14 cellular contexts compared by ENCODE assay signal in genomic region chr11:47786373-47786772, GRCh38. TPM values are rescaled to one million over a fixed set of nuclear protein-coding genes. Genes with fewer than 3 reads are reported as not detected.
DNase-seq lines count a peak whose midpoint lies in the region; ATAC-seq and TF ChIP-seq lines count a peak whose summit lies in the region.
"Had no signal": no experiment of that assay in that cellular context is flagged by ENCODE, and none has a peak within 500 bp of the region (broad histone marks: within the 10 kb centered on the region; RNA-seq: fewer than 3 reads in every experiment).

No MANE protein-coding gene starts in this region.

- DNase-seq in Right ventricle myocardium inferior (ENCODE audit: missing footprints) (peak; percentile 76), cardiac septum (ENCODE audit: low spot score) (no peak), NCI-H2196 treated with DMSO at 0.1 percent for 48 hours (lab: John Stamatoyannopoulos, UW; ENCODE audit: unreplicated experiment) (peak; percentile 41), fibroblast of mammary gland (ENCODE audit: low read depth) (peak; percentile 72), NCI-H748 treated with DMSO at 0.1 percent for 48 hours (lab: John Stamatoyannopoulos, UW) (no peak), DMS153 (lab: John Stamatoyannopoulos, UW) (no peak)
- no peak for DNase-seq in activated effector memory CD4-positive, alpha-beta T cell treated with Interleukin-2 at 50 U/mL for 16 hours
- DNase-seq: activated CD4-positive, alpha-beta T cell treated with anti-CD3 and anti-CD28 coated beads for 36 hours; effector memory CD4-positive, alpha-beta T cell; naive thymus-derived CD4-positive, alpha-beta T cell; NCI-H226; stimulated activated CD4-positive, alpha-beta T cell treated with anti-CD3 and anti-CD28 coated beads, Interleukin-2, amount 100 ng/mL, for 48 hours; stimulated activated naive B cell treated with anti-CD40 and anti-IgM and Interleukin-4, amounts not matched to agents 10 μg/mL and 1 μg/mL and 100 μg/mL, for 72 hours had no signal

- H3K4me3 ChIP-seq in fibroblast of mammary gland (ENCODE audit: control insufficient read depth, low read depth, low read length): no peak overlapping the region

- no peaks in the 10 kb centered on the region for H3K9me3 Mint-ChIP-seq in stimulated activated memory B cell treated with anti-CD40 and anti-IgM and Interleukin-4, amounts not matched to agents 10 μg/mL and 1 μg/mL and 100 μg/mL, for 72 hours
- H3K9me3 Mint-ChIP-seq: naive thymus-derived CD4-positive, alpha-beta T cell; stimulated activated naive B cell treated with anti-CD40 and anti-IgM and Interleukin-4, amounts not matched to agents 10 μg/mL and 1 μg/mL and 100 μg/mL, for 72 hours had no signal

- no peak overlapping the region for H3K4me3 Mint-ChIP-seq in stimulated activated memory B cell treated with anti-CD40 and anti-IgM and Interleukin-4, amounts not matched to agents 10 μg/mL and 1 μg/mL and 100 μg/mL, for 72 hours
- H3K4me3 Mint-ChIP-seq: activated CD4-positive, alpha-beta T cell treated with anti-CD3 and anti-CD28 coated beads for 36 hours; naive thymus-derived CD4-positive, alpha-beta T cell; stimulated activated naive B cell treated with anti-CD40 and anti-IgM and Interleukin-4, amounts not matched to agents 10 μg/mL and 1 μg/mL and 100 μg/mL, for 72 hours had no signal

- no peak for TF ChIP-seq CTCF in fibroblast of mammary gland (conservative IDR thresholded peaks at IDR 0.05; ENCODE audit: control insufficient read depth, insufficient read depth, low read depth, low read length)

- ATAC-seq in Right ventricle myocardium inferior: peak; percentile 85
- no peak for ATAC-seq in stimulated activated memory B cell treated with anti-CD40 and anti-IgM and Interleukin-4, amounts not matched to agents 10 μg/mL and 1 μg/mL and 100 μg/mL, for 72 hours
- ATAC-seq: activated CD4-positive, alpha-beta T cell treated with anti-CD3 and anti-CD28 coated beads for 36 hours; naive thymus-derived CD4-positive, alpha-beta T cell; stimulated activated naive B cell treated with anti-CD40 and anti-IgM and Interleukin-4, amounts not matched to agents 10 μg/mL and 1 μg/mL and 100 μg/mL, for 72 hours had no signal

- no peaks in the 10 kb centered on the region for H3K27me3 Mint-ChIP-seq in stimulated activated memory B cell treated with anti-CD40 and anti-IgM and Interleukin-4, amounts not matched to agents 10 μg/mL and 1 μg/mL and 100 μg/mL, for 72 hours
- H3K27me3 Mint-ChIP-seq: activated CD4-positive, alpha-beta T cell treated with anti-CD3 and anti-CD28 coated beads for 36 hours; naive thymus-derived CD4-positive, alpha-beta T cell; stimulated activated naive B cell treated with anti-CD40 and anti-IgM and Interleukin-4, amounts not matched to agents 10 μg/mL and 1 μg/mL and 100 μg/mL, for 72 hours had no signal

- peaks cover 41% of the 10 kb centered on the region for H3K36me3 Mint-ChIP-seq in stimulated activated memory B cell treated with anti-CD40 and anti-IgM and Interleukin-4, amounts not matched to agents 10 μg/mL and 1 μg/mL and 100 μg/mL, for 72 hours

- H3K27ac Mint-ChIP-seq in stimulated activated memory B cell treated with anti-CD40 and anti-IgM and Interleukin-4, amounts not matched to agents 10 μg/mL and 1 μg/mL and 100 μg/mL, for 72 hours: peak overlapping the region; percentile 15

- intact Hi-C loops in Right ventricle myocardium inferior (cut with DNase I) (no loop called here), cardiac septum (cut with DNase I) (no loop called here)

- H3K4me1 Mint-ChIP-seq in stimulated activated memory B cell treated with anti-CD40 and anti-IgM and Interleukin-4, amounts not matched to agents 10 μg/mL and 1 μg/mL and 100 μg/mL, for 72 hours: no peaks in the 10 kb centered on the region
- H3K4me1 Mint-ChIP-seq: naive thymus-derived CD4-positive, alpha-beta T cell; stimulated activated naive B cell treated with anti-CD40 and anti-IgM and Interleukin-4, amounts not matched to agents 10 μg/mL and 1 μg/mL and 100 μg/mL, for 72 hours had no signal

RNA-seq across cellular contexts. Expression of gene FNBP4, which starts 19.2 kb away (rescaled TPM):
- 36.5 TPM for total RNA-seq in Right ventricle myocardium inferior
- 41.7 TPM for total RNA-seq in cardiac septum

Comparison
In these comparisons a context has a peak if more than half of its experiments do, and no peak if none do; other contexts are left out.
1. DNase-seq: peak in Right ventricle myocardium inferior (single experiment), NCI-H2196 treated with DMSO at 0.1 percent for 48 hours (single experiment) and fibroblast of mammary gland (single experiment); none in cardiac septum (single experiment), NCI-H748 treated with DMSO at 0.1 percent for 48 hours (single experiment), DMS153 (single experiment) and activated effector memory CD4-positive, alpha-beta T cell treated with Interleukin-2 at 50 U/mL for 16 hours (single experiment).